ENCODE assay signal across 9 cellular contexts in the genomic region with DNA sequence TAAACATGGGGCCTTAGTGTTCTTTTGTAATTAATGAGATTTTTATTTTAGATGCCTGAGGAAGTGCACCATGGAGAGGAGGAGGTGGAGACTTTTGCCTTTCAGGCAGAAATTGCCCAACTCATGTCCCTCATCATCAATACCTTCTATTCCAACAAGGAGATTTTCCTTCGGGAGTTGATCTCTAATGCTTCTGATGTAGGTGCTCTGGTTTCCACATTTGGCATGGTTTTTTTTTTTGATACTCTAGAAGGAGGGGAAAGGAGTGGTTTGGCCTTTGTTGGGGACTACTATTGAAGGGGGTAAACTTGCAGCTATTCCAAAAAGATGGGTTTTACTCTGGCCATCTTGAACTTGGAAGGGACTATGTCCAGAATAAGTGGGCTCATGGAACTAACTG. TPM values are rescaled to one million over a fixed set of nuclear protein-coding genes. Genes with fewer than 3 reads are reported as not detected.
DNase-seq lines count a peak whose midpoint lies in the region; ATAC-seq and TF ChIP-seq lines count a peak whose summit lies in the region.
"Had no signal": no experiment of that assay in that cellular context is flagged by ENCODE, and none has a peak within 500 bp of the region (broad histone marks: within the 10 kb centered on the region; RNA-seq: fewer than 3 reads in every experiment).

No MANE protein-coding gene starts in this region.

- H3K79me2 ChIP-seq in DOHH2 (ENCODE audit: control insufficient read depth, low read length): peaks cover 45% of the 10 kb centered on the region

- DNase-seq in SJCRH30 (no peak), esophagus muscularis mucosa (ENCODE audit: extremely low spot score) (no peak), progenitor cell of endocrine pancreas (ENCODE audit: low spot score, unreplicated experiment) (no peak), mucosa of descending colon (no peak), NCI-H345 (lab: John Stamatoyannopoulos, UW) (no peak), NCI-H1930 (lab: John Stamatoyannopoulos, UW) (no peak)

- peaks cover 46% of the 10 kb centered on the region for H3K36me3 Mint-ChIP-seq in progenitor cell of endocrine pancreas (ENCODE audit: insufficient read depth)

- H3K4me3 ChIP-seq in DOHH2 (ENCODE audit: low read length) (peak overlapping the region; percentile 83), SJCRH30 (peak overlapping the region; percentile 93), esophagus muscularis mucosa (peak overlapping the region; percentile 73 to 100 (median 94)), mucosa of descending colon (no peak overlapping the region)

- TF ChIP-seq CTCF in DOHH2 (IDR thresholded peaks at IDR 0.05; ENCODE audit: low read depth, low read length, poor library complexity, severe bottlenecking) (no peak), esophagus muscularis mucosa (IDR thresholded peaks at IDR 0.05) (no peak), progenitor cell of endocrine pancreas (IDR thresholded peaks at IDR 0.05; ENCODE audit: unreplicated experiment) (no peak), mucosa of descending colon (IDR thresholded peaks at IDR 0.05) (no peak)

- peak overlapping the region; percentile 83 for H3K27ac ChIP-seq in DOHH2 (ENCODE audit: low read depth, low read length)
- H3K27ac ChIP-seq in SJCRH30: no peak overlapping the region
- H3K27ac ChIP-seq in esophagus muscularis mucosa (replicated peaks in 1 of 4): peak overlapping the region; percentile 95 to 99 (median 98)

- peak overlapping the region; percentile 100 for H3K4me3 Mint-ChIP-seq in progenitor cell of endocrine pancreas (ENCODE audit: low read depth)

- H3K9me3 ChIP-seq in DOHH2 (ENCODE audit: control insufficient read depth, insufficient read depth, low read length) (no peaks in the 10 kb centered on the region), SJCRH30 (replicated peaks) (no peaks in the 10 kb centered on the region), esophagus muscularis mucosa (no peaks in the 10 kb centered on the region), mucosa of descending colon (no peaks in the 10 kb centered on the region)

- H3K9me2 ChIP-seq in DOHH2 (replicated peaks; ENCODE audit: control insufficient read depth, low read length): no peaks in the 10 kb centered on the region

- peaks cover 34% of the 10 kb centered on the region for H4K20me1 ChIP-seq in DOHH2 (ENCODE audit: control insufficient read depth, insufficient read depth, low read depth, low read length)

- WGBS in esophagus muscularis mucosa: 58% methylated on average over 1 of the region's 1 CpG

- peak overlapping the region; percentile 74 for H3K4me2 ChIP-seq in DOHH2 (ENCODE audit: low read length)

- H3K27me3 Mint-ChIP-seq in progenitor cell of endocrine pancreas: no peaks in the 10 kb centered on the region

- intact Hi-C loops in esophagus muscularis mucosa (cut with DNase I) (no loop called here), mucosa of descending colon (cut with DNase I, micrococcal nuclease) (no loop called here)

- no peak for ATAC-seq in mucosa of descending colon
- ATAC-seq in HG02885 (IDR thresholded peaks at IDR 0.05; ENCODE audit: poor library complexity, unreplicated experiment): no peak

- peaks cover 67% of the 10 kb centered on the region for H3K36me3 ChIP-seq in DOHH2 (ENCODE audit: control insufficient read depth, low read length)
- H3K36me3 ChIP-seq in SJCRH30: peaks cover 62% of the 10 kb centered on the region
- peaks cover 48 to 54% (median 52%) of the 10 kb centered on the region in 4 donors for H3K36me3 ChIP-seq in esophagus muscularis mucosa
- peaks cover 20% of the 10 kb centered on the region for H3K36me3 ChIP-seq in mucosa of descending colon (ENCODE audit: low read depth)

- H3K9me3 Mint-ChIP-seq in progenitor cell of endocrine pancreas (ENCODE audit: low read depth): no peaks in the 10 kb centered on the region

- H3F3A ChIP-seq in DOHH2 (ENCODE audit: control insufficient read depth, insufficient read depth): peaks cover 64% of the 10 kb centered on the region

- TF ChIP-seq POLR2A in esophagus muscularis mucosa (IDR thresholded peaks at IDR 0.05; ENCODE audit: low read depth): no peak

- peaks cover 27% of the 10 kb centered on the region for H3K4me1 Mint-ChIP-seq in progenitor cell of endocrine pancreas (ENCODE audit: low read depth)

- peak overlapping the region; percentile 100 for H3K27ac Mint-ChIP-seq in progenitor cell of endocrine pancreas

- no peak for TF ChIP-seq EP300 in esophagus muscularis mucosa (IDR thresholded peaks at IDR 0.05)

- H3K27me3 ChIP-seq in DOHH2 (ENCODE audit: control insufficient read depth, low read length) (no peaks in the 10 kb centered on the region), SJCRH30 (no peaks in the 10 kb centered on the region), esophagus muscularis mucosa (no peaks in the 10 kb centered on the region)

- H3K4me1 ChIP-seq in DOHH2 (ENCODE audit: control insufficient read depth, low read length): peaks cover 35% of the 10 kb centered on the region
- H3K4me1 ChIP-seq in SJCRH30: no peaks in the 10 kb centered on the region; the same call in none of the 2 replicates
- peaks cover 27 to 62% (median 55%) of the 10 kb centered on the region in 4 donors for H3K4me1 ChIP-seq in esophagus muscularis mucosa
- H3K4me1 ChIP-seq in mucosa of descending colon (ENCODE audit: low read depth): peaks cover 15% of the 10 kb centered on the region

RNA-seq across cellular contexts. Expression of a gene that starts 1.7 kb away (rescaled TPM):
- 1,351 and 1,358 TPM in 2 replicates for total RNA-seq in SJCRH30 (2014; rRNA removed; shearing (Covaris generic))
- 100 to 1,000 TPM; 356 to 729 (median 499) TPM for total RNA-seq in esophagus muscularis mucosa
- total RNA-seq in progenitor cell of endocrine pancreas: 1,214 and 1,216 TPM in 2 replicates
- total RNA-seq in mucosa of descending colon: 100 to 1,000 TPM; 322 to 593 (median 399) TPM

RNA-seq across cellular contexts. Expression of a gene that starts 8.7 kb away (rescaled TPM):
- total RNA-seq in SJCRH30 (2014; rRNA removed; shearing (Covaris generic)): 27.8 and 28.5 TPM in 2 replicates
- total RNA-seq in esophagus muscularis mucosa (10 to 100 TPM; 22.8 to 37.9 (median 32.6) TPM), progenitor cell of endocrine pancreas (45.9 and 50.3 TPM in 2 replicates), mucosa of descending colon (10 to 100 TPM; 24.9 to 38.0 (median 31.6) TPM)

RNA-seq across cellular contexts. Expression of a gene that starts 16.8 kb away (rescaled TPM):
- total RNA-seq in SJCRH30 (2014; rRNA removed; shearing (Covaris generic)): 7.8 and 9.6 TPM in 2 replicates
- total RNA-seq in esophagus muscularis mucosa (10 to 100 TPM in 1 of 4 donors, 1 to 10 TPM in 3; 7.0 to 10.4 (median 8.5) TPM), progenitor cell of endocrine pancreas (7.1 TPM in 2 replicates), mucosa of descending colon (10 to 100 TPM in 2 of 3 donors, 1 to 10 TPM in 1; 8.7 to 13.4 (median 10.8) TPM)

RNA-seq across cellular contexts. Expression of a gene that starts 21.7 kb away (rescaled TPM):
- 1.2 and 1.5 TPM in 2 replicates for total RNA-seq in SJCRH30 (2014; rRNA removed; shearing (Covaris generic))
- total RNA-seq in esophagus muscularis mucosa (under 1 TPM; 0.39 to 0.98 (median 0.46) TPM), progenitor cell of endocrine pancreas (3.5 and 4.7 TPM in 2 replicates), mucosa of descending colon (1 to 10 TPM in 1 of 3 donors, under 1 TPM in 2; 0.17 to 1.4 (median 0.31) TPM)
- total RNA-seq: NCI-H460 had no signal

RNA-seq across cellular contexts. Expression of a gene that starts 25.2 kb away (rescaled TPM):
- total RNA-seq in SJCRH30 (2014; rRNA removed; shearing (Covaris generic)): 102 and 109 TPM in 2 replicates
- total RNA-seq in esophagus muscularis mucosa (100 to 1,000 TPM in 3 of 4 donors, 10 to 100 TPM in 1; 68.9 to 159 (median 138) TPM), progenitor cell of endocrine pancreas (24.1 and 26.2 TPM in 2 replicates), mucosa of descending colon (100 to 1,000 TPM in 1 of 3 donors, 10 to 100 TPM in 2; 12.9 to 140 (median 14.8) TPM)
